In the genomic region with DNA sequence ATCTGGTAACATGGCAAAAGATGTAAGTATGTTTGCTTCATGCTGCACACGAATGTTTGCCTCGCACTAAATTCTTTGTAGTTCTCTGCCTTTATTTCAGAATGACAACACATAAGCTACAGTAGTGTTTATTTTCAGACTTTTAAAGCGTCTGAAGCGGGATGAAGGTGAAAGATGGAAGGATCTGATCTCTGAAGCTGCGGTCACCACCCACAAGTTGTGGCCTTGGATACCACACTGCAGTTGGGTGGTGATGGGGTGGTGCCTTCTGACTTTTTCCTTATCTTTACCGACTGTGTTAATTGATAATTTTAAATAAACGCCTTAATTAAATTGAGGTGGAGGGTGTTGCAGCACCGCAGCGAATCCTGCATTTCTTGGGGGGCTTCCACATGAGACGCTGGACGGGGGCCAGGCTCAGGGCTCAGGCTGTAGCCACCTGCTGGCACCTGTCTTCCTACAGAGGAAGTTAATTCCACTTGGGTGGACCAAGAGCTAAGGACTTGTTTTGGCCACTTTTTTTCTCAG, we compare ENCODE assay signal across 9 cellular contexts. TPM values are rescaled to one million over a fixed set of nuclear protein-coding genes. Genes with fewer than 3 reads are reported as not detected.
A peak's percentile ranks its signal among the peaks of the same experiment; 100 is the strongest.
DNase-seq lines count a peak whose midpoint lies in the region; ATAC-seq and TF ChIP-seq lines count a peak whose summit lies in the region.
"Had no signal": no experiment of that assay in that cellular context is flagged by ENCODE, and none has a peak within 500 bp of the region (broad histone marks: within the 10 kb centered on the region; RNA-seq: fewer than 3 reads in every experiment).

No MANE protein-coding gene starts in this region.

- POLR2A ChIA-PET in activated CD4-positive, alpha-beta T cell treated with anti-CD3 and anti-CD28 coated beads for 36 hours (lab: Charles Lee) = no interaction called here

- peaks cover 6% of the 10 kb centered on the region for H3K4me1 ChIP-seq in hepatocyte (ENCODE audit: insufficient read depth)

- peak; percentile 29 for DNase-seq in activated CD4-positive, alpha-beta T cell treated with anti-CD3 and anti-CD28 coated beads for 36 hours
- no peak for DNase-seq in activated CD4-positive, alpha-beta T cell treated with anti-CD3 and anti-CD28 coated beads for 1 hour
- peak; percentile 11 to 30 for DNase-seq in activated CD4-positive, alpha-beta T cell treated with anti-CD3 and anti-CD28 coated beads, Interleukin-2, amount 50 U/mL, for 48 hours
- DNase-seq in hepatocyte (ENCODE audit: low spot score) (no peak), inferior parietal cortex (ENCODE audit: extremely low spot score) (no peak)
- DNase-seq in stimulated activated naive B cell treated with anti-CD40 and anti-IgM and Interleukin-4, amounts not matched to agents 10 μg/mL and 1 μg/mL and 100 μg/mL, for 72 hours = no peak
- DNase-seq: NCI-H524 had no signal

- H3K27ac ChIP-seq in hepatocyte = no peak overlapping the region

- no peak for TF ChIP-seq CTCF in hepatocyte (IDR thresholded peaks at IDR 0.05; ENCODE audit: poor library complexity)

- peak overlapping the region; percentile 80 for H3K27ac Mint-ChIP-seq in activated CD4-positive, alpha-beta T cell treated with anti-CD3 and anti-CD28 coated beads for 36 hours
- peak overlapping the region; percentile 84 for H3K27ac Mint-ChIP-seq in stimulated activated naive B cell treated with anti-CD40 and anti-IgM and Interleukin-4, amounts not matched to agents 10 μg/mL and 1 μg/mL and 100 μg/mL, for 72 hours

- H3K4me3 Mint-ChIP-seq in activated CD4-positive, alpha-beta T cell treated with anti-CD3 and anti-CD28 coated beads for 36 hours = peak overlapping the region; percentile 82
- H3K4me3 Mint-ChIP-seq in stimulated activated naive B cell treated with anti-CD40 and anti-IgM and Interleukin-4, amounts not matched to agents 10 μg/mL and 1 μg/mL and 100 μg/mL, for 72 hours = peak overlapping the region; percentile 81 to 82

- no peaks in the 10 kb centered on the region for H3K9me3 ChIP-seq in hepatocyte (ENCODE audit: low read depth)

- no peaks in the 10 kb centered on the region for H3K9me3 Mint-ChIP-seq in activated CD4-positive, alpha-beta T cell treated with anti-CD3 and anti-CD28 coated beads for 36 hours (ENCODE audit: low read depth)
- H3K9me3 Mint-ChIP-seq in stimulated activated naive B cell treated with anti-CD40 and anti-IgM and Interleukin-4, amounts not matched to agents 10 μg/mL and 1 μg/mL and 100 μg/mL, for 72 hours = no peaks in the 10 kb centered on the region

- no peaks in the 10 kb centered on the region for H3K27me3 ChIP-seq in hepatocyte

- intact Hi-C loops in activated CD4-positive, alpha-beta T cell treated with anti-CD3 and anti-CD28 coated beads for 36 hours (cut with DNase I, micrococcal nuclease) = loop anchor here in 1 of 2 experiments (2.0 to 5.0 kb wide), 3 partner anchors 51 to 649 kb away; a partner anchor contains a TSS

- no peaks in the 10 kb centered on the region for H3K36me3 ChIP-seq in hepatocyte (replicated peaks; ENCODE audit: insufficient read depth, low read depth)

- peak overlapping the region; percentile 60 for H2AFZ ChIP-seq in hepatocyte

- no peaks in the 10 kb centered on the region for H3K9me2 ChIP-seq in hepatocyte (replicated peaks; ENCODE audit: insufficient read depth)

- CTCF ChIA-PET in activated CD4-positive, alpha-beta T cell treated with anti-CD3 and anti-CD28 coated beads for 36 hours (lab: Charles Lee) = no interaction called here

- peaks cover 55% of the 10 kb centered on the region for H3K79me2 ChIP-seq in hepatocyte

- ATAC-seq in activated CD4-positive, alpha-beta T cell treated with anti-CD3 and anti-CD28 coated beads for 36 hours = no peak
- ATAC-seq in stimulated activated naive B cell treated with anti-CD40 and anti-IgM and Interleukin-4, amounts not matched to agents 10 μg/mL and 1 μg/mL and 100 μg/mL, for 72 hours (replicated peaks) = no peak
- ATAC-seq in HG03565 (IDR thresholded peaks at IDR 0.05; ENCODE audit: unreplicated experiment) (no peak), HG03469 (IDR thresholded peaks at IDR 0.05; ENCODE audit: unreplicated experiment) (no peak)

- peaks cover 41% of the 10 kb centered on the region for H3K36me3 Mint-ChIP-seq in activated CD4-positive, alpha-beta T cell treated with anti-CD3 and anti-CD28 coated beads for 36 hours (ENCODE audit: low read depth)
- H3K36me3 Mint-ChIP-seq in stimulated activated naive B cell treated with anti-CD40 and anti-IgM and Interleukin-4, amounts not matched to agents 10 μg/mL and 1 μg/mL and 100 μg/mL, for 72 hours = peaks cover 29% of the 10 kb centered on the region in 2 donors

- peak overlapping the region; percentile 96 for H3K4me2 ChIP-seq in hepatocyte

- H4K20me1 ChIP-seq in hepatocyte (ENCODE audit: insufficient read depth, poor library complexity, severe bottlenecking) = peaks cover 14% of the 10 kb centered on the region

- H3K4me1 Mint-ChIP-seq in activated CD4-positive, alpha-beta T cell treated with anti-CD3 and anti-CD28 coated beads for 36 hours = peaks cover 36% of the 10 kb centered on the region
- peaks cover 19 to 34% of the 10 kb centered on the region in 2 donors for H3K4me1 Mint-ChIP-seq in stimulated activated naive B cell treated with anti-CD40 and anti-IgM and Interleukin-4, amounts not matched to agents 10 μg/mL and 1 μg/mL and 100 μg/mL, for 72 hours

- H3K4me3 ChIP-seq in hepatocyte = peak overlapping the region; percentile 64

- H3K27me3 Mint-ChIP-seq in activated CD4-positive, alpha-beta T cell treated with anti-CD3 and anti-CD28 coated beads for 36 hours = no peaks in the 10 kb centered on the region
- no peaks in the 10 kb centered on the region for H3K27me3 Mint-ChIP-seq in stimulated activated naive B cell treated with anti-CD40 and anti-IgM and Interleukin-4, amounts not matched to agents 10 μg/mL and 1 μg/mL and 100 μg/mL, for 72 hours

- 79% methylated on average over 11 of the region's 11 CpGs for WGBS in hepatocyte (ENCODE audit: low lambda C conversion rate, missing lambda C conversion rate)

RNA-seq across cellular contexts. Expression of a gene that starts 1.3 kb away (rescaled TPM):
- total RNA-seq in activated CD4-positive, alpha-beta T cell treated with anti-CD3 and anti-CD28 coated beads for 36 hours = 100 to 1,000 TPM; 159 to 175 TPM
- total RNA-seq in hepatocyte = 38.9 and 54.0 TPM in 2 replicates
- polyA plus RNA-seq in hepatocyte = 62.5 and 62.9 TPM in 2 replicates

Comparison
In these comparisons a context has a peak if more than half of its experiments do, and no peak if none do; other contexts are left out.
1. DNase-seq: peak in activated CD4-positive, alpha-beta T cell treated with anti-CD3 and anti-CD28 coated beads for 36 hours (single experiment) and activated CD4-positive, alpha-beta T cell treated with anti-CD3 and anti-CD28 coated beads, Interleukin-2, amount 50 U/mL, for 48 hours (2 of 2); none in activated CD4-positive, alpha-beta T cell treated with anti-CD3 and anti-CD28 coated beads for 1 hour (single experiment), hepatocyte (single experiment), stimulated activated naive B cell treated with anti-CD40 and anti-IgM and Interleukin-4, amounts not matched to agents 10 μg/mL and 1 μg/mL and 100 μg/mL, for 72 hours (single experiment) and inferior parietal cortex (single experiment).